ENCODE assay signal across 10 cellular contexts in the genomic region with DNA sequence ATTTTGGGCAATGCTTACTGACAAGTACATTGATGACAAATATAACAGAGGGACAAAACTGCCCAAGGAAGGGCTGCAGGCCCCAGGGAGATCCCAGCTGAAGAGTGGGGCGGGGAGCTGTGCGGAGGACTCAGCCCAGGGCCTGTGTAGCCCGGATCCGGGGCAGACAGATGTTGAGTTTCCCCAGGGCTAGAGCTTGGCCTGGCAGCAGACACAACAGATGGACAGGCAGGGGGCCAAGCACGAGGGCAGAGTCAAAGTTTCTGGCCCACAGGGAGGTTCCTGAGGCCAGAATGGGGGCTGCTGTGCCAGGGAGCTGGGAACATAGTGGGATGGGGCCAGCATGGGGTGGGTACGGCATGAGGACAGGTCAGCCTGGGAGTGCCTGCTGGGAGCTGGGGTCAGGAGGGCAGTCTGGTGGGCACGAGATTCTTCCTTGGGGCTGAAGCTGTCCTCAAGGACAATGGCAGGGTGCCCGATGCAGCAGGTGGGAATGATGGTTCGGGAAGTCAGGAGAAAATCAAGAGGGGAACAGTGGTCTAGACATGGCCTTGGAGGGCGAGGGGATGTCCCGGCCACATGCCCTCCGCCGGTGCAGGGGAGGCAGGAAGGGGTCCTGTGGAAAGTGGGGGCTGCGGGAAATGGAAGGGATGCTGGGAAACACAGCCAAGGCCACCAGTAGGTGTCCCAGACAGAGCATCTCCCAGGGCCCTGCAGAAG.
"Had no signal": no experiment of that assay in that cellular context is flagged by ENCODE, and none has a peak within 500 bp of the region (broad histone marks: within the 10 kb centered on the region; RNA-seq: fewer than 3 reads in every experiment).

No MANE protein-coding gene starts in this region.

- H3K9me3 ChIP-seq: breast epithelium, sigmoid colon, testis had no signal

- H3K27ac ChIP-seq: breast epithelium, testis had no signal

- H3K4me1 ChIP-seq: sigmoid colon had no signal

- H3K27me3 ChIP-seq: breast epithelium, sigmoid colon, testis had no signal

- H3K36me3 ChIP-seq: breast epithelium, sigmoid colon had no signal

- H3K4me3 ChIP-seq: breast epithelium, sigmoid colon, testis had no signal

- DNase-seq: activated CD4-positive, alpha-beta memory T cell treated with anti-CD3 and anti-CD28 coated beads, Interleukin-2, amount 10 ng/mL, durations not matched to agents 7 days and 5 days; activated gamma-delta T cell; activated naive CD8-positive, alpha-beta T cell treated with anti-CD3 and anti-CD28 coated beads for 36 hours; activated T-cell treated with anti-CD3 and anti-CD28 coated beads, Interleukin-2, amount 50 U/mL, for 48 hours; endodermal cell; sigmoid colon; stimulated activated CD4-positive, alpha-beta T cell treated with anti-CD3 and anti-CD28 coated beads, Interleukin-2, amount 100 ng/mL, for 48 hours; stimulated activated naive CD4-positive, alpha-beta T cell treated with Interleukin-2 at 50 U/mL for 16 hours; testis had no signal
